ENCODE assay signal across 15 cellular contexts in the genomic region with DNA sequence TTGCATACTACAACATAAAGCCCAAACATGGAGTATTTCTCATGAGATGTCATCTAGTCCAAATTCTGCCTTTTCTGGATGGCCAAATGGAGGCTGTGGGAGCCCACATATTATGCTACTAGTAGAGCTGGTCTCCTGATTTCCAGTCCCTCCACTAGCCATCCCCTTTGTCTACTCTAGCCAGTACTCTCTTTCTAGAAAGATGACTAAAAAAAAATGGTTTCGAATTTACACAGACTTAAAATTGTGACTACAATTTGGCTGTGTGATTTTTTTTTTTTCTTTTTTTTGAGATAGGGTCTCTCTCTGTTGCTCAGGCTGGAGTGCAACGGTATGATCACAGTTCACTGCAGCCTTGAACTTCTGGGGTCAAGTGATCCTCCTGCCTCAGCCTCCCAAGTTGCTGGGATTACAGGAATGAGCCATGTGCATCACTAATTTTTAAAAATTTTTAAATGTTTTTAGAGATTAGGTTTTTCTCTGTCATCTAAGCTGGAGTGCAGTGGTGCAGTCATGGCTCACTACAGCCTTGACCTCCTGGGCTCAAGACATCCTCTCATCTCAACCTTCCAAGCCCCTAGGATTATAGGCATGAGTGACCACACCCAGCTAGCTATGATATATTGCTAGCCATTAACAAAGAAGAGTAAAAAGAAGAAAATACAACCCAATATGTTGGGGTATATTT.
DNase-seq lines count a peak whose midpoint lies in the region; ATAC-seq and FAIRE-seq lines count a peak whose summit lies in the region.
"Had no signal": no experiment of that assay in that cellular context is flagged by ENCODE, and none has a peak within 500 bp of the region (broad histone marks: within the 10 kb centered on the region; RNA-seq: fewer than 3 reads in every experiment).

No MANE protein-coding gene starts in this region.

- H3K9me2 ChIP-seq in Karpas-422 (replicated peaks; ENCODE audit: insufficient read depth, low read length), result no peaks in the 10 kb centered on the region

- H3K27ac ChIP-seq in Karpas-422 (ENCODE audit: low read length), result no peak overlapping the region
- H3K27ac ChIP-seq: colonic mucosa, gastrocnemius medialis, lower lobe of right lung had no signal

- ATAC-seq in GM18517 (IDR thresholded peaks at IDR 0.05; ENCODE audit: unreplicated experiment) (peak; percentile 39), GM19438 (IDR thresholded peaks at IDR 0.05; ENCODE audit: low read depth, unreplicated experiment) (peak; percentile 60), HG02870 (IDR thresholded peaks at IDR 0.05; ENCODE audit: unreplicated experiment) (peak; percentile 46), HG03565 (IDR thresholded peaks at IDR 0.05; ENCODE audit: unreplicated experiment) (peak; percentile 34)
- ATAC-seq: gastrocnemius medialis, lower lobe of right lung, PC-3 had no signal

- no peak overlapping the region for H3K4me3 ChIP-seq in Karpas-422 (ENCODE audit: low read length)
- H3K4me3 ChIP-seq: colonic mucosa, gastrocnemius medialis, lower lobe of right lung had no signal

- DNase-seq in NCI-H82 treated with DMSO at 0.1 percent for 48 hours (lab: John Stamatoyannopoulos, UW; ENCODE audit: unreplicated experiment), result no peak
- no peak for DNase-seq in hippocampal formation (lab: John Stamatoyannopoulos, UW)
- DNase-seq in RCC 7860 (ENCODE audit: low spot score), result no peak
- no peak for DNase-seq in Karpas-422
- DNase-seq: activated naive CD4-positive, alpha-beta T cell treated with Interleukin-2 at 50 U/mL for 16 hours; Calu3; colonic mucosa; gastrocnemius medialis; lower lobe of right lung; NCI-H2029; PC-3 had no signal

- H3K27me3 ChIP-seq in Karpas-422 (ENCODE audit: low read length), result no peaks in the 10 kb centered on the region
- H3K27me3 ChIP-seq: colonic mucosa, gastrocnemius medialis had no signal

- no peak for FAIRE-seq in RCC 7860 (lab: Jason Lieb, UNC)

- no peaks in the 10 kb centered on the region for H3K36me3 ChIP-seq in Karpas-422 (ENCODE audit: insufficient read depth, low read length)
- H3K36me3 ChIP-seq: colonic mucosa, gastrocnemius medialis, lower lobe of right lung had no signal

- H3K9ac ChIP-seq in Karpas-422 (ENCODE audit: low read length), result no peak overlapping the region

- H3K79me2 ChIP-seq in Karpas-422 (ENCODE audit: low read length), result no peaks in the 10 kb centered on the region

- no peak overlapping the region for H3K4me2 ChIP-seq in Karpas-422 (ENCODE audit: low read depth, low read length, poor library complexity, severe bottlenecking)

- no peaks in the 10 kb centered on the region for H3K4me1 ChIP-seq in Karpas-422 (ENCODE audit: low read length)
- H3K4me1 ChIP-seq: colonic mucosa had no signal

- H4K20me1 ChIP-seq in Karpas-422 (ENCODE audit: insufficient read depth, low read depth, low read length), result no peaks in the 10 kb centered on the region

- no peaks in the 10 kb centered on the region for H3K9me3 ChIP-seq in Karpas-422 (ENCODE audit: low read length)
- H3K9me3 ChIP-seq: colonic mucosa, gastrocnemius medialis, lower lobe of right lung had no signal

- no peak overlapping the region for H2AFZ ChIP-seq in Karpas-422 (ENCODE audit: low read length)
